Comparison of ENCODE assay signal across 10 cellular contexts in the genomic region with DNA sequence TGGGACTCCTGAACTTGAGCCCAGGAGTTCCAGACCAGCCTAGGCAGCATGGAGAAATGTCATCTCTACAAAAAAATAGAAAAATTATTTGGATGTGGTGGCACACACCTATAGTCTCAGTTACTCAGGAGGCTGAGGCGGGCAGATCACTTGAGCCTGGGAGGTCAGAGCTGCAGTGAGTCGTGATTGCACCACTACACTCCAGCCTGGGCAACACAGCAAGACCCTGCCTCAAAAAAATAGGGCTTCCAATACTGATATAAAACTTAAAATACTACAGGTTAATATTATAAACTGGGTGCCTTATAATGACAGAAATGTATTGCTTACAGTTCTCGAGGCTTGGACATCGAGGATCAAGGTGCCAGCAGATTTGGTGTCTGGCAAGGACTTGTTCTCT. TPM values are rescaled to one million over a fixed set of nuclear protein-coding genes. Genes with fewer than 3 reads are reported as not detected.
"Had no signal": no experiment of that assay in that cellular context is flagged by ENCODE, and none has a peak within 500 bp of the region (broad histone marks: within the 10 kb centered on the region; RNA-seq: fewer than 3 reads in every experiment).

No MANE protein-coding gene starts in this region.

- H2AFZ ChIP-seq: GM23248 had no signal

- ATAC-seq: HCT116 had no signal

- DNase-seq: GM23248, GOT3, H7, KG1 had no signal

- H3K9me3 ChIP-seq: HAP-1 had no signal

- H3K9me3 Mint-ChIP-seq: IgD-negative memory B cell had no signal

- H3K4me1 ChIP-seq: HAP-1 had no signal

- H3K27ac Mint-ChIP-seq: IgD-negative memory B cell had no signal

- H3K9ac ChIP-seq: GM23248 had no signal

- FAIRE-seq: HTR-8/SVneo had no signal

- H3K4me3 ChIP-seq: GM23248, HAP-1 had no signal

- H3K27ac ChIP-seq: GM23248 had no signal

- H3K4me3 Mint-ChIP-seq: IgD-negative memory B cell had no signal

RNA-seq across cellular contexts. Expression of a gene that starts 15.1 kb away (rescaled TPM):
- total RNA-seq: GM23248 had no signal
- polyA plus RNA-seq: GM23248 had no signal

RNA-seq across cellular contexts. Expression of a gene that starts 20.6 kb away (rescaled TPM):
- total RNA-seq: H4 had no signal
- polyA plus RNA-seq: IgD-negative memory B cell had no signal

RNA-seq across cellular contexts. Expression of a gene that starts 27.3 kb away (rescaled TPM):
- total RNA-seq: GM23248, H4, H7, HT-29 had no signal
- polyA plus RNA-seq: GM23248, IgD-negative memory B cell had no signal
